28 cellular contexts compared by ENCODE assay signal in the genomic region with DNA sequence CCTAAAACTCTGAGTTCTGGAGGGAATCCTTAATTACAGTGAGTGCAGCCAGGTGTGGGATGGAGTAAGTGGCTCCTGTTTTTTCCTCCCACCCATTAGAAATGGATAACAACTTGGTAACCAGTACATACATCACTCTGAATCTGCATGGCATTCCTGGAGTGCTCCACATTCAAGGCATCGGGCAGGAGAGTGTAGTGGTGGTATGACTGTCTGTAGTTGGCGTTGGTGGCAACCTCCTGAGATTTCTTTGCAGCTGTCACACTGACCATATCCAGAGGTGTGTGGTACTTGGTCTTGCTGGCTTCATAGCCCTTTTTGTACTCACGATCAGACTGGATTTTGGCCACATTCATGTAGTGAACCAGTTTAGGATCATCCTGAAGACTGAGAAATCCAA.
"Had no signal": no experiment of that assay in that cellular context is flagged by ENCODE, and none has a peak within 500 bp of the region (broad histone marks: within the 10 kb centered on the region; RNA-seq: fewer than 3 reads in every experiment).

No MANE protein-coding gene starts in this region.

- H3K9me3 ChIP-seq: esophagus squamous epithelium, mucosa of descending colon, pancreas, right lobe of liver, suprapubic skin, transverse colon, upper lobe of right lung, uterus had no signal

- H3K4me1 ChIP-seq: esophagus squamous epithelium, pancreas, right lobe of liver, suprapubic skin, transverse colon, upper lobe of right lung, uterus had no signal

- ATAC-seq: effector memory CD8-positive, alpha-beta T cell; left lobe of liver; mucosa of descending colon; naive thymus-derived CD8-positive, alpha-beta T cell; pancreas; right lobe of liver; stimulated activated naive CD8-positive, alpha-beta T cell treated with anti-CD3 and anti-CD28 coated beads, Interleukin-15, amount 100 ng/mL, for 72 hours; upper lobe of right lung had no signal

- H3K27ac ChIP-seq: coronary artery, esophagus squamous epithelium, pancreas, right lobe of liver, suprapubic skin, transverse colon, upper lobe of right lung, uterus had no signal

- H3K4me2 ChIP-seq: smooth muscle cell had no signal

- H3K27me3 ChIP-seq: esophagus squamous epithelium, pancreas, right lobe of liver, suprapubic skin, transverse colon, upper lobe of right lung, uterus had no signal

- DNase-seq: dermis blood vessel endothelial cell; effector memory CD8-positive, alpha-beta T cell; erythroblast; esophagus squamous epithelium; foreskin melanocyte; hypothalamus; mucosa of descending colon; naive thymus-derived CD8-positive, alpha-beta T cell; nephron progenitor cell; nucleus accumbens; pancreas; right lobe of liver; stimulated activated CD4-positive, alpha-beta T cell treated with anti-CD3 and anti-CD28 coated beads, Interleukin-12 subunit alpha, Interleukin-12 subunit beta, amount 100 ng/mL, for 4 hours; stimulated activated CD4-positive, alpha-beta T cell treated with anti-CD3 and anti-CD28 coated beads, Interleukin-1b, Interleukin-23, amount 100 ng/mL, for 48 hours; stimulated activated CD4-positive, alpha-beta T cell treated with anti-CD3 and anti-CD28 coated beads, Interleukin-4, amount 100 ng/mL, for 1 hour; stimulated activated CD8-positive, alpha-beta memory T cell treated with anti-CD3 and anti-CD28 coated beads, Interleukin-4, amount 100 ng/mL, for 48 hours; stimulated activated naive CD4-positive, alpha-beta T cell; stimulated activated naive CD8-positive, alpha-beta T cell treated with anti-CD3 and anti-CD28 coated beads, Interleukin-15, amount 100 ng/mL, for 72 hours; transverse colon; upper lobe of right lung; uterus had no signal

- FAIRE-seq: endometrium, keratinocyte, pancreas had no signal

- H3K36me3 ChIP-seq: esophagus squamous epithelium, pancreas, right lobe of liver, suprapubic skin, transverse colon, upper lobe of right lung, uterus had no signal

- H3K4me3 ChIP-seq: coronary artery, esophagus squamous epithelium, lung, mucosa of descending colon, pancreas, right lobe of liver, smooth muscle cell, suprapubic skin, transverse colon, upper lobe of right lung, uterus had no signal
